In the genomic region with DNA sequence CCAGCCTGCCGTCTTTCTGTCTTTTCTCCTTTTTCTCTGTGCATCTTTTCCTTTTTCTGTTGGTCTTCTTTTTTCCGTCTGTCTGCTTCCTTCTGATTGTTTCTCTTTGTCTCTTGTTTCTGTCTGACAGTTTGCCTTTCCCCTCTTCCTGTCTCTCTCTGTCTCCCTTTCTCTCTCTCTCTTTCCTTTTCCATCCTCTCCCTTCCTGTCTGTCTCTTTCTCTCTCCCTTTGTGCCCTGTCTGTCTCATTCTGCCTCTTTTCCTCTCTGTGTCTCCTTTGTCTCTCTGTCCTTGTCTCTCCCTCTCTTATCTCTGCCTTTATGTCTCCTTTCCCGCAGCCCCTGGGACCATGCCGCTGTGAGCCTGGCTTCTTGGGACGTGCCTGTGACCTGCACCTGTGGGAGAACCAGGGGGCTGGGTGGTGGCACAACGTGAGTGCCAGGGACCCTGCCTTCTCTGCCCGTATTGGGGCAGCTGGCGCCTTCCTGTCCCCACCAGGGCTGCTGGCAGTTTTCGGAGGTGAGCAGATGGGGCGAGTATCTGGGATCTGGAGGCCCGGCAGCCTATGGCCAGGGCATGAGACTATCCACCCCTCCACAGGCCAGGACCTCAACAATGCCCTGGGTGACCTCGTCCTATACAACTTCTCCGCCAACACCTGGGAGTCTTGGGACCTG, we compare ENCODE assay signal across 2 cellular contexts.
TF ChIP-seq lines count a peak whose summit lies in the region.

No MANE protein-coding gene starts in this region.

TF ChIP-seq in A549, 52 proteins besides CTCF, POLR2A, EP300 and RAD21:
- no peak for TF ChIP-seq HDAC2 (IDR thresholded peaks at IDR 0.05)
- no peak for TF ChIP-seq ZC3H11A (IDR thresholded peaks at IDR 0.05)
- no peak for TF ChIP-seq HOXB13 (CRISPR knock-in tag; IDR thresholded peaks at IDR 0.05; ENCODE audit: low read depth)
- TF ChIP-seq RFX5 (IDR thresholded peaks at IDR 0.05) = no peak
- TF ChIP-seq CBX2 (IDR thresholded peaks at IDR 0.05; ENCODE audit: borderline replicate concordance, low read depth) = no peak

TF ChIP-seq in HCT116, 20 proteins besides CTCF, POLR2A, EP300 and RAD21:
- TF ChIP-seq SIN3A (IDR thresholded peaks at IDR 0.05; ENCODE audit: low read depth) = no peak
- TF ChIP-seq CEBPB (IDR thresholded peaks at IDR 0.05; ENCODE audit: low read depth) = no peak
- no peak for TF ChIP-seq ZNF274 (IDR thresholded peaks at IDR 0.05; ENCODE audit: low read depth, low read length)
- no peak for TF ChIP-seq YY1 (IDR thresholded peaks at IDR 0.05; ENCODE audit: extremely low read depth, insufficient replicate concordance, low read depth, low read length)
- no peak for TF ChIP-seq CBX3 (IDR thresholded peaks at IDR 0.05; ENCODE audit: low read depth)
- TF ChIP-seq EZH2 (IDR thresholded peaks at IDR 0.05) = no peak
- TF ChIP-seq ATF3 (IDR thresholded peaks at IDR 0.05) = no peak
